9 cellular contexts compared by ENCODE assay signal in the genomic region with DNA sequence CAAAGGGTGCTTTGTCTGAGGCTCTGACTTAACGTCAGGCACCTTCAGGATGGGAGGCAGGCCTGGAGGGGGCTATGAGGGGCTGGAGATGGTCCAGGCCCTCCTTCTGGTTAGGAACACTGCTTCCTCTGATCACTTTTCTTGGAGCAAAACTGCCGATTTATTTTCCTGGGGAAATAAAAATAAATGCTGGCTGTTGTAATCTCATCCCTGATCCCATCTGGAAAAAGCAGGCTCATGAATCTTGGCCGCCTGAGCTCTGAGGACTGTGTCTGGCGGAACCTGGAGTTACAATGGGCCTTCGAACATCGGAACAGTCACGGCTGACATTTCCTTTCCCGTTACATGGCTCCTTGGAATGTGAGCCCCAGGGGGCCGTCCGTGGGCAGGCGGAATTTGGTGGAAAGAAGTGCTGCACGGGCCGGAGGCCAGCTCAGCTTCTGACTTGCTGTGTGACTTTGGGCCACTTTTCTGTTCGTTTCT.
DNase-seq lines count a peak whose midpoint lies in the region; ATAC-seq lines count a peak whose summit lies in the region.
"Had no signal": no experiment of that assay in that cellular context is flagged by ENCODE, and none has a peak within 500 bp of the region (broad histone marks: within the 10 kb centered on the region; RNA-seq: fewer than 3 reads in every experiment).

No MANE protein-coding gene starts in this region.

- H3K27me3 ChIP-seq in layer of hippocampus (ENCODE audit: control insufficient read depth, insufficient read depth, low read length) = no peaks in the 10 kb centered on the region

- no peak for ATAC-seq in GM18861 (IDR thresholded peaks at IDR 0.05; ENCODE audit: unreplicated experiment)

- DNase-seq in HS-5 (ENCODE audit: low read depth) (peak; percentile 81), caudate nucleus (lab: John Stamatoyannopoulos, UW) (no peak), stromal cell of bone marrow (ENCODE audit: low read depth) (peak; percentile 96), cerebellar cortex (ENCODE audit: low spot score) (no peak), SK-N-DZ (ENCODE audit: low spot score) (no peak), NCI-H146 treated with DMSO at 0.1 percent for 48 hours (lab: John Stamatoyannopoulos, UW; ENCODE audit: unreplicated experiment) (no peak)
- DNase-seq: activated T-cell treated with anti-CD3 and anti-CD28 coated beads for 4 hours had no signal

- H3K27ac ChIP-seq in caudate nucleus (ENCODE audit: low read depth, low read length) = peak overlapping the region; percentile 48
- peak overlapping the region; percentile 78 for H3K27ac ChIP-seq in layer of hippocampus (ENCODE audit: low read depth, low read length)

Comparison
In these comparisons a context has a peak if more than half of its experiments do, and no peak if none do; other contexts are left out.
1. DNase-seq: peak in HS-5 (single experiment) and stromal cell of bone marrow (single experiment); none in caudate nucleus (0 of 61), cerebellar cortex (single experiment), SK-N-DZ (single experiment) and NCI-H146 treated with DMSO at 0.1 percent for 48 hours (single experiment).